ENCODE assay signal across 8 cellular contexts in the genomic region with DNA sequence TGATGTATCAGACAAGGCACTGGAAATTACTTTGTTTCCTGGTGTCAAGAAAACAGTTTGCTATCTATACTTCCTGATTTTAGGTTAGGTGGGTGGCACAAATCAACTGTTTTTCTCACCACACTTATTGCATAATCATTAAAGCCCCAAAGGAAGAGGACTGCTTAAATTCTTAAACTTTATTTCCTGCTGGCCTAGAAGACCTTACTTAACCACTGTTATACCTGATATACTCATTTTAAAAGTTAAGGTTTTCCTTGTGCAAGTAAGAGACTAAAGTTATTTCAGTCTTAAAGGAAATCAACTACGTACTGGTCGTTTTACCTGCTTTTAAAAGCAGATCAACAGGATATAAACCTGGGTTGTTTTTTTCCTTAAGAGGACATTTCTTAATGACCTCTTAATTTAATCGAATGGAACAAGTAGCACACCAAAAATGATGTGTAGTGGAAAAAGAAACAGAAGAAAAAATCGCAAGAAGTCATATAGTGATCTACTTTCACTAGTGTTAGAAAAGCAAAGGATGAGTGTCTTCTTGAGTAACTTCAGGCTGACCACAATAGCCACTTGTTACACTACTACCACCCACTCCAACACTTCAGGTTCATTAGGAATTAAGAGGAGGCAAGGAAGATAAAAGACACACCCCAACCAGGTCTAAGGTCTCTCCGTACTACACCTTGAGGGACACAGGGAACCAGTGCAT. TPM values are rescaled to one million over a fixed set of nuclear protein-coding genes. Genes with fewer than 3 reads are reported as not detected.
DNase-seq lines count a peak whose midpoint lies in the region; ATAC-seq, FAIRE-seq and TF ChIP-seq lines count a peak whose summit lies in the region.

No MANE protein-coding gene starts in this region.

- DNase-seq in GM12892 (ENCODE audit: insufficient read length) (no peak), NOMO-1 treated with DMSO at 0.1 percent for 48 hours (lab: John Stamatoyannopoulos, UW; ENCODE audit: unreplicated experiment) (peak; percentile 89), breast epithelium (ENCODE audit: low spot score in 2 of 2) (no peak), left lobe of liver (ENCODE audit: low spot score) (no peak), testis (no peak), urothelium cell line (ENCODE audit: low spot score) (no peak), inferior parietal cortex (ENCODE audit: extremely low spot score) (no peak)

- H3K9me3 ChIP-seq in breast epithelium (no peaks in the 10 kb centered on the region), testis (no peaks in the 10 kb centered on the region)

- H3K4me1 ChIP-seq in breast epithelium (peaks cover 0 to 5% of the 10 kb centered on the region in 2 donors), testis (peaks cover 12% of the 10 kb centered on the region)

- 1 to 3% methylated on average over 5 of the region's 5 CpGs for WGBS in testis, 2 donors

- intact Hi-C loops in breast epithelium (cut with DNase I; ENCODE audit: low total_unique reads) (loop anchor here (5.0 kb wide), 1 partner anchor 516 kb away; no protein-coding TSS in a partner anchor), testis (cut with DNase I; ENCODE audit: low total_unique reads) (no loop called here)

- H3K36me3 ChIP-seq in breast epithelium (no peaks in the 10 kb centered on the region), testis (ENCODE audit: low read depth, missing control alignments) (no peaks in the 10 kb centered on the region)

- FAIRE-seq in GM12892 (lab: Jason Lieb, UNC) (peak; percentile 65), urothelium cell line (lab: Jason Lieb, UNC) (no peak)

- H3K4me3 ChIP-seq in breast epithelium (peak overlapping the region; percentile 96 to 97 (median 97)), testis (peak overlapping the region; percentile 94 to 96)

- no peak for TF ChIP-seq POLR2A in GM12892 (IDR thresholded peaks at IDR 0.05; ENCODE audit: low read depth, low read length)
- TF ChIP-seq POLR2A in breast epithelium (IDR thresholded peaks at IDR 0.05) = no peak
- no peak for TF ChIP-seq POLR2A in testis (IDR thresholded peaks at IDR 0.05)

- H3K27me3 ChIP-seq in breast epithelium (no peaks in the 10 kb centered on the region), testis (no peaks in the 10 kb centered on the region)

- peak; percentile 5 for ATAC-seq in left lobe of liver
- ATAC-seq in GM21526 (IDR thresholded peaks at IDR 0.05; ENCODE audit: low FRiP score, unreplicated experiment) = no peak

- peak overlapping the region; percentile 94 to 96 for H3K27ac ChIP-seq in breast epithelium
- H3K27ac ChIP-seq in testis = peak overlapping the region; percentile 86 to 87

- no peak for TF ChIP-seq CTCF in breast epithelium (IDR thresholded peaks at IDR 0.05)
- TF ChIP-seq CTCF in testis (IDR thresholded peaks at IDR 0.05) = no peak

RNA-seq across cellular contexts. Expression of gene CLINT1, which starts 1.0 kb away (rescaled TPM):
- polyA plus RNA-seq in GM12892 (2012; ENCODE audit: missing spikeins) = 18.4 TPM
- 100 to 1,000 TPM in 1 of 3 donors, 10 to 100 TPM in 2; 86.5 to 157 (median 89.5) TPM for total RNA-seq in breast epithelium
- 45.6 TPM for total RNA-seq in left lobe of liver
- total RNA-seq in testis = 10 to 100 TPM; 84.9 to 93.7 TPM
- polyA plus RNA-seq in testis (ENCODE audit: insufficient read depth, low read depth, low replicate concordance) = 45.4 TPM
